In genomic region chr5:35926389-35927051, GRCh38 we compare ENCODE assay signal across 8 cellular contexts. TPM values are rescaled to one million over a fixed set of nuclear protein-coding genes. Genes with fewer than 3 reads are reported as not detected.
A peak's percentile ranks its signal among the peaks of the same experiment; 100 is the strongest.
DNase-seq lines count a peak whose midpoint lies in the region; ATAC-seq, FAIRE-seq and TF ChIP-seq lines count a peak whose summit lies in the region.

No MANE protein-coding gene starts in this region.

- H3K4me1 Mint-ChIP-seq in CD8-positive, alpha-beta T cell (ENCODE audit: low read depth): peaks cover 36% of the 10 kb centered on the region
- peaks cover 54% of the 10 kb centered on the region for H3K4me1 Mint-ChIP-seq in activated T-cell treated with anti-CD3 and anti-CD28 coated beads, Interleukin-2, amount 50 U/mL, for 72 hours (ENCODE audit: low read depth)

- intact Hi-C loops in CD8-positive, alpha-beta T cell (cut with DNase I, micrococcal nuclease): loop anchor here (1.0 to 10.0 kb wide), 7 partner anchors 275 to 1452 kb away; no protein-coding TSS in a partner anchor
- intact Hi-C loops in PC-3 (cut with micrococcal nuclease): loop anchor here (1.0 to 10.0 kb wide), 6 partner anchors 212 to 702 kb away; partner anchors contain the start of gene SPEF2

- POLR2A ChIA-PET in CD8-positive, alpha-beta T cell (lab: Charles Lee): interaction anchor here (0.6 to 2.8 kb wide), 7 partner anchors 25 to 836 kb away, joined by 3 to 22 read pairs (median 4); no protein-coding TSS in a partner anchor
- POLR2A ChIA-PET in PC-3 (lab: Charles Lee; ENCODE audit: unreplicated experiment): no interaction called here

- TF ChIP-seq CTCF in CD8-positive, alpha-beta T cell (IDR thresholded peaks at IDR 0.05): peak; percentile 84
- peak; percentile 97 for TF ChIP-seq CTCF in PC-3 (conservative IDR thresholded peaks at IDR 0.05; ENCODE audit: low read depth, low read length)
- TF ChIP-seq CTCF in fibroblast of pulmonary artery (IDR thresholded peaks at IDR 0.05; ENCODE audit: low read length, missing control alignments): peak; percentile 79
- TF ChIP-seq CTCF in neutrophil (IDR thresholded peaks at IDR 0.05): peak; percentile 64

- BruUV-seq in PC-3 (replicated peaks; lab: Mats Ljungman, UMichigan): no TSS peak

- peaks cover 14% of the 10 kb centered on the region for H3K4me1 ChIP-seq in CD8-positive, alpha-beta T cell (ENCODE audit: insufficient read depth, low read length)
- H3K4me1 ChIP-seq in PC-3 (ENCODE audit: insufficient read depth, low read length): peaks cover 30% of the 10 kb centered on the region
- H3K4me1 ChIP-seq in neutrophil (ENCODE audit: control insufficient read depth in 1 of 2, insufficient read depth in 1 of 2, low read depth in 1 of 2, low read length in 1 of 2): no peaks in the 10 kb centered on the region

- no peaks in the 10 kb centered on the region for H3K36me3 ChIP-seq in CD8-positive, alpha-beta T cell (ENCODE audit: insufficient read depth, low read length)
- H3K36me3 ChIP-seq in PC-3 (ENCODE audit: low read depth, low read length) (no peaks in the 10 kb centered on the region), neutrophil (no peaks in the 10 kb centered on the region)

- H3K27ac Mint-ChIP-seq in CD8-positive, alpha-beta T cell: no peak overlapping the region
- no peak overlapping the region for H3K27ac Mint-ChIP-seq in activated T-cell treated with anti-CD3 and anti-CD28 coated beads, Interleukin-2, amount 50 U/mL, for 72 hours

- peak; percentile 35 to 73 (median 54) for DNase-seq in CD8-positive, alpha-beta T cell
- DNase-seq in HTR-8/SVneo (ENCODE audit: insufficient read length, low spot score): peak; percentile 80
- peak; percentile 84 for DNase-seq in PC-3
- peak; percentile 69 to 80 for DNase-seq in activated T-cell treated with anti-CD3 and anti-CD28 coated beads, Interleukin-2, amount 50 U/mL, for 72 hours
- DNase-seq in fibroblast of pulmonary artery (ENCODE audit: low read depth): peak; percentile 63

- H3K9me3 Mint-ChIP-seq in CD8-positive, alpha-beta T cell: no peaks in the 10 kb centered on the region
- no peaks in the 10 kb centered on the region for H3K9me3 Mint-ChIP-seq in activated T-cell treated with anti-CD3 and anti-CD28 coated beads, Interleukin-2, amount 50 U/mL, for 72 hours

- ATAC-seq in CD8-positive, alpha-beta T cell: peak; percentile 56
- ATAC-seq in GM19395 (IDR thresholded peaks at IDR 0.05; ENCODE audit: unreplicated experiment): peak; percentile 79
- peak; percentile 61 for ATAC-seq in PC-3
- ATAC-seq in activated T-cell treated with anti-CD3 and anti-CD28 coated beads, Interleukin-2, amount 50 U/mL, for 72 hours (replicated peaks in 1 of 2): peak; percentile 35 to 39
- no peak for ATAC-seq in GM18520 (IDR thresholded peaks at IDR 0.05; ENCODE audit: unreplicated experiment)

- no peak overlapping the region for H3K27ac ChIP-seq in CD8-positive, alpha-beta T cell (ENCODE audit: low read depth, low read length)
- H3K27ac ChIP-seq in PC-3 (ENCODE audit: low read length): no peak overlapping the region
- H3K27ac ChIP-seq in neutrophil: no peak overlapping the region

- peak overlapping the region; percentile 78 for H2AFZ ChIP-seq in PC-3 (ENCODE audit: low read length)

- H3K9me2 ChIP-seq in PC-3 (replicated peaks; ENCODE audit: low read length): no peaks in the 10 kb centered on the region

- CTCF ChIA-PET in CD8-positive, alpha-beta T cell (lab: Charles Lee): interaction anchor here (0.6 to 15.0 kb wide), 53 partner anchors 9 to 1440 kb away, joined by 3 to 363 read pairs (median 4); partner anchors contain the start of genes IL7R and SPEF2
- CTCF ChIA-PET in PC-3 (lab: Charles Lee): interaction anchor here (0.6 to 3.9 kb wide), 6 partner anchors 153 to 310 kb away, joined by 3 to 51 read pairs (median 3); no protein-coding TSS in a partner anchor

- no peaks in the 10 kb centered on the region for H3K79me2 ChIP-seq in PC-3 (ENCODE audit: low read length)

- peaks cover 3% of the 10 kb centered on the region for H3F3A ChIP-seq in PC-3 (ENCODE audit: low read length, unreplicated experiment)

- H3K27me3 Mint-ChIP-seq in CD8-positive, alpha-beta T cell (ENCODE audit: low read depth): peaks cover 4% of the 10 kb centered on the region
- peaks cover 13% of the 10 kb centered on the region for H3K27me3 Mint-ChIP-seq in activated T-cell treated with anti-CD3 and anti-CD28 coated beads, Interleukin-2, amount 50 U/mL, for 72 hours (ENCODE audit: low read depth)

- peak; percentile 95 for FAIRE-seq in HTR-8/SVneo (lab: Jason Lieb, UNC)

- H3K36me3 Mint-ChIP-seq in CD8-positive, alpha-beta T cell: no peaks in the 10 kb centered on the region
- H3K36me3 Mint-ChIP-seq in activated T-cell treated with anti-CD3 and anti-CD28 coated beads, Interleukin-2, amount 50 U/mL, for 72 hours (ENCODE audit: insufficient read depth in 2 of 2): no peaks in the 10 kb centered on the region

- no peaks in the 10 kb centered on the region for H3K27me3 ChIP-seq in CD8-positive, alpha-beta T cell (ENCODE audit: insufficient read depth, low read length)
- H3K27me3 ChIP-seq in PC-3 (ENCODE audit: low read length) (peaks cover 9% of the 10 kb centered on the region), neutrophil (peaks cover 31% of the 10 kb centered on the region)

- H3K9me3 ChIP-seq in CD8-positive, alpha-beta T cell (ENCODE audit: low read length): no peaks in the 10 kb centered on the region
- no peaks in the 10 kb centered on the region for H3K9me3 ChIP-seq in PC-3 (ENCODE audit: low read length)
- no peaks in the 10 kb centered on the region for H3K9me3 ChIP-seq in neutrophil

- H3K9ac ChIP-seq in PC-3 (ENCODE audit: low read length): no peak overlapping the region

- H3K4me2 ChIP-seq in PC-3 (ENCODE audit: low read length): peak overlapping the region; percentile 82

- no peak overlapping the region for H3K4me3 ChIP-seq in CD8-positive, alpha-beta T cell (ENCODE audit: low read depth, low read length)
- H3K4me3 ChIP-seq in PC-3 (ENCODE audit: low read length): peak overlapping the region; percentile 57
- H3K4me3 ChIP-seq in fibroblast of pulmonary artery (replicated peaks; ENCODE audit: low read depth, low read length): no peak overlapping the region
- no peak overlapping the region for H3K4me3 ChIP-seq in neutrophil (ENCODE audit: low read depth in 1 of 2, low read length in 1 of 2)

- no peaks in the 10 kb centered on the region for H4K20me1 ChIP-seq in PC-3 (ENCODE audit: low read length)

- H3K4me3 Mint-ChIP-seq in CD8-positive, alpha-beta T cell: peak overlapping the region; percentile 33
- H3K4me3 Mint-ChIP-seq in activated T-cell treated with anti-CD3 and anti-CD28 coated beads, Interleukin-2, amount 50 U/mL, for 72 hours: peak overlapping the region; percentile 38 to 82

RNA-seq across cellular contexts. Expression of gene CAPSL, which starts 11.9 kb away (rescaled TPM):
- total RNA-seq in CD8-positive, alpha-beta T cell: not detected
- 0.11 TPM in 1 of 2 replicates, not detected in the other for total RNA-seq in PC-3 (2014; rRNA removed)
- 1 to 10 TPM; 1.3 to 2.3 TPM for total RNA-seq in activated T-cell treated with anti-CD3 and anti-CD28 coated beads, Interleukin-2, amount 50 U/mL, for 72 hours
